Comparison of ENCODE assay signal across 16 cellular contexts in genomic region chr17:38789185-38789584, GRCh38. TPM values are rescaled to one million over a fixed set of nuclear protein-coding genes. Genes with fewer than 3 reads are reported as not detected.
DNase-seq lines count a peak whose midpoint lies in the region; ATAC-seq and TF ChIP-seq lines count a peak whose summit lies in the region.
"Had no signal": no experiment of that assay in that cellular context is flagged by ENCODE, and none has a peak within 500 bp of the region (broad histone marks: within the 10 kb centered on the region; RNA-seq: fewer than 3 reads in every experiment).

No MANE protein-coding gene starts in this region.

- H3K4ac ChIP-seq in mesendoderm (ENCODE audit: low read depth, low read length): no peak overlapping the region

- DNase-seq in EH (ENCODE audit: low read depth) (peak; percentile 84), NCI-H524 (lab: John Stamatoyannopoulos, UW) (peak; percentile 98), dedifferentiated amniotic fluid mesenchymal stem cell (ENCODE audit: extremely low spot score) (peak; percentile 11), mesendoderm (peak; percentile 94), GM19238 (ENCODE audit: insufficient read length, low spot score) (no peak), uterus (no peak), MCF 10A (ENCODE audit: unreplicated experiment) (no peak)
- DNase-seq: activated CD4-positive, alpha-beta T cell treated with anti-CD3 and anti-CD28 coated beads for 1 hour; Caco-2; central memory CD4-positive, alpha-beta T cell; hippocampal formation; NCI-H1417 treated with DMSO at 0.1 percent for 48 hours; Peyer's patch; T-cell had no signal

- peaks cover 49% of the 10 kb centered on the region for H3K36me3 Mint-ChIP-seq in MCF 10A (ENCODE audit: insufficient read depth, unreplicated experiment)
- H3K36me3 Mint-ChIP-seq: activated naive CD8-positive, alpha-beta T cell had no signal

- no CpG with 5 or more reads among the region's 1 CpG for WGBS in mesendoderm (ENCODE audit: extremely low coverage, insufficient coverage, low lambda C conversion rate)

- H3K4me3 ChIP-seq in mesendoderm (ENCODE audit: low read length) (no peak overlapping the region), uterus (no peak overlapping the region)
- H3K4me3 ChIP-seq: Peyer's patch had no signal

- H3K4me1 Mint-ChIP-seq in MCF 10A (ENCODE audit: insufficient read depth, unreplicated experiment): no peaks in the 10 kb centered on the region

- H3K9ac ChIP-seq in mesendoderm (ENCODE audit: low read length): no peak overlapping the region

- H3K23ac ChIP-seq in mesendoderm (ENCODE audit: low read length): no peak overlapping the region

- H3K4me2 ChIP-seq in mesendoderm (ENCODE audit: low read length): no peak overlapping the region

- H3K27ac ChIP-seq in mesendoderm (ENCODE audit: low read depth, low read length) (no peak overlapping the region), uterus (no peak overlapping the region)
- H3K27ac ChIP-seq: Peyer's patch had no signal

- no peaks in the 10 kb centered on the region for H3K9me3 Mint-ChIP-seq in MCF 10A (ENCODE audit: unreplicated experiment)
- H3K9me3 Mint-ChIP-seq: T-cell had no signal

- no peak overlapping the region for H4K8ac ChIP-seq in mesendoderm (ENCODE audit: low read depth, low read length)

- H3K4me1 ChIP-seq in mesendoderm (ENCODE audit: control insufficient read depth, low read depth, low read length): peaks cover 4% of the 10 kb centered on the region
- H3K4me1 ChIP-seq in uterus: peaks cover 0 to 5% of the 10 kb centered on the region in 2 donors
- H3K4me1 ChIP-seq: Caco-2, Peyer's patch had no signal

- no peak for TF ChIP-seq POLR2A in uterus (IDR thresholded peaks at IDR 0.05)

- H3K79me2 ChIP-seq in mesendoderm (ENCODE audit: control insufficient read depth, insufficient read depth, low read length): peaks cover 13% of the 10 kb centered on the region

- H3K36me3 ChIP-seq in mesendoderm (ENCODE audit: control insufficient read depth, insufficient read depth, low read length) (peaks cover 10% of the 10 kb centered on the region), uterus (no peaks in the 10 kb centered on the region)

- no peak overlapping the region for H3K27ac Mint-ChIP-seq in MCF 10A (ENCODE audit: low read depth, unreplicated experiment)
- H3K27ac Mint-ChIP-seq: activated naive CD8-positive, alpha-beta T cell had no signal

- no TSS peak for BruUV-seq in MCF 10A (replicated peaks; lab: Mats Ljungman, UMichigan)

- POLR2A ChIA-PET in MCF 10A (lab: Yijun Ruan, JAX): interaction anchor here (1.0 kb wide), 1 partner anchor 25 kb away, joined by 4 read pairs; no protein-coding TSS in a partner anchor

- H2BK120ac ChIP-seq in mesendoderm (ENCODE audit: low read depth, low read length): no peak overlapping the region

- H3K27me3 ChIP-seq in mesendoderm (ENCODE audit: insufficient read depth, low read length, poor library complexity) (no peaks in the 10 kb centered on the region), uterus (no peaks in the 10 kb centered on the region)
- H3K27me3 ChIP-seq: Peyer's patch had no signal

- no peaks in the 10 kb centered on the region for H3K27me3 Mint-ChIP-seq in MCF 10A (ENCODE audit: insufficient read depth, unreplicated experiment)
- H3K27me3 Mint-ChIP-seq: activated naive CD8-positive, alpha-beta T cell; T-cell had no signal

- H3K56ac ChIP-seq in mesendoderm (ENCODE audit: low read length): no peak overlapping the region

- H4K5ac ChIP-seq in mesendoderm (ENCODE audit: low read length): no peak overlapping the region

- peaks cover 13% of the 10 kb centered on the region for H3K79me1 ChIP-seq in mesendoderm (ENCODE audit: low read length)

- CTCF ChIA-PET in MCF 10A (lab: Yijun Ruan, JAX): interaction anchor here (0.5 to 0.6 kb wide), 2 partner anchors 40 to 280 kb away, joined by 3 read pairs; no protein-coding TSS in a partner anchor

- no peaks in the 10 kb centered on the region for H3K9me3 ChIP-seq in uterus
- H3K9me3 ChIP-seq: Caco-2, Peyer's patch had no signal

- no peak for ATAC-seq in HG03520 (IDR thresholded peaks at IDR 0.05; ENCODE audit: unreplicated experiment)
- ATAC-seq: T-cell had no signal

- H2BK15ac ChIP-seq in mesendoderm (replicated peaks; ENCODE audit: low read depth): no peak overlapping the region

- no peak overlapping the region for H2BK5ac ChIP-seq in mesendoderm (ENCODE audit: low read length)

- intact Hi-C loops in uterus (cut with DNase I; ENCODE audit: low total_unique reads) (no loop called here), MCF 10A (cut with micrococcal nuclease) (no loop called here)

- no peak overlapping the region for H3K4me3 Mint-ChIP-seq in MCF 10A (ENCODE audit: unreplicated experiment)
- H3K4me3 Mint-ChIP-seq: activated naive CD8-positive, alpha-beta T cell; T-cell had no signal

- H3K18ac ChIP-seq in mesendoderm (ENCODE audit: low read length): no peak overlapping the region

- no peak for TF ChIP-seq CTCF in uterus (IDR thresholded peaks at IDR 0.05)
- no peak for TF ChIP-seq CTCF in MCF 10A (IDR thresholded peaks at IDR 0.05; ENCODE audit: unreplicated experiment)

- no peak overlapping the region for H2AK5ac ChIP-seq in mesendoderm (ENCODE audit: low read length)

RNA-seq across cellular contexts. Expression of gene PIP4K2B, which starts 10.2 kb away (rescaled TPM):
- 35.3 TPM for polyA plus RNA-seq in mesendoderm (2013, experiment 1 of 2)
- 35.2 TPM for polyA plus RNA-seq in mesendoderm (2013, experiment 2 of 2)
- total RNA-seq in uterus: 10 to 100 TPM; 23.2 to 89.5 (median 42.3) TPM
- total RNA-seq in MCF 10A (2022): 25.9 and 27.4 TPM in 2 replicates

RNA-seq across cellular contexts. Expression of gene CWC25, which starts 35.9 kb away (rescaled TPM):
- 13.8 TPM for polyA plus RNA-seq in mesendoderm (2013, experiment 1 of 2)
- polyA plus RNA-seq in mesendoderm (2013, experiment 2 of 2): 14.3 TPM
- total RNA-seq in uterus (10 to 100 TPM in 3 of 4 donors, 1 to 10 TPM in 1; 9.1 to 26.2 (median 18.1) TPM), MCF 10A (2022) (21.9 and 23.4 TPM in 2 replicates)

RNA-seq across cellular contexts. Expression of gene PSMB3, which starts 36.6 kb away (rescaled TPM):
- polyA plus RNA-seq in mesendoderm (2013, experiment 1 of 2): 307 TPM
- 321 TPM for polyA plus RNA-seq in mesendoderm (2013, experiment 2 of 2)
- total RNA-seq in uterus (100 to 1,000 TPM in 2 of 4 donors, 10 to 100 TPM in 2; 91.6 to 285 (median 101) TPM), MCF 10A (2022) (124 and 145 TPM in 2 replicates)

RNA-seq across cellular contexts. Expression of gene PCGF2, which starts 41.0 kb away (rescaled TPM):
- polyA plus RNA-seq in mesendoderm (2013, experiment 1 of 2): 56.1 TPM
- polyA plus RNA-seq in mesendoderm (2013, experiment 2 of 2): 55.8 TPM
- 10 to 100 TPM in 2 of 4 donors, 1 to 10 TPM in 2; 5.5 to 81.8 (median 16.2) TPM for total RNA-seq in uterus
- total RNA-seq in MCF 10A (2022): 32.6 and 39.5 TPM in 2 replicates

RNA-seq across cellular contexts. Expression of gene CISD3, which starts 59.0 kb away (rescaled TPM):
- 7.5 TPM for polyA plus RNA-seq in mesendoderm (2013, experiment 1 of 2)
- polyA plus RNA-seq in mesendoderm (2013, experiment 2 of 2): 8.7 TPM
- total RNA-seq in uterus (10 to 100 TPM in 1 of 4 donors, 1 to 10 TPM in 2, under 1 TPM in 1; 0.26 to 22.0 (median 2.9) TPM), MCF 10A (2022) (36.8 and 42.0 TPM in 2 replicates)

Comparison
In these comparisons a context has a peak if more than half of its experiments do, and no peak if none do; other contexts are left out.
1. DNase-seq: peak in EH (single experiment), NCI-H524 (2 of 2), dedifferentiated amniotic fluid mesenchymal stem cell (single experiment) and mesendoderm (single experiment); none in GM19238 (single experiment), uterus (0 of 2) and MCF 10A (single experiment).